ENCODE assay signal across 8 cellular contexts in the genomic region with DNA sequence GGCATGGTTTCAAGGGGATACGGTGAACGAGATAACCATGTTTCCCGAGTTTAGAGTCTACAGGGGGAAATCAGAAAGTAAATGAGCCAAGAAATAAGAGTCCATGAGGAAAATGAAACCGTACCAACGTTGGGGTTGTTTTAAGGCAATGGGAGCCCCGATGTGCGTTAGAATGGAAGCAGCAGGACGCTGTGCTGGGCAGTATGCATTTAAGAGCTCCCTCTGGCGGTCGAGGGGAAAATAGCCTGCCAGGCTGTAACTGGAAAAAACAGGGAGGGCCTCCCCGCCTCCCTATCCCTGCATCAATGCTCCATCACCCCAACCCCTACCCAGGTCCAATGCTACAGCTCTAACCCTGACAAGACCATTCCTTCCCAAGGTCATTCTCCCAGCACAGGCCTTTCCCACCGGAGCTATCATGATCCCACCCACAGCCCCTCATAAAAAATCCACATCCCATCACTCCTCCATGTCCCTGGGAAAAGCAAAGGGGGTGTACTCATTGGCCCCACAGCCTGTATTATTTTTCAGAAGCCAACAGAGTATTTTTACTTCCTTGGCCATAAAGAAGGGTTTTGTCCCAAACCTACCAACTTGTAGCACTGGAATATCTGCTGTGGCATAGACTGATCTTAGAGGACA.
DNase-seq lines count a peak whose midpoint lies in the region; ATAC-seq, FAIRE-seq and TF ChIP-seq lines count a peak whose summit lies in the region.

No MANE protein-coding gene starts in this region.

- ATAC-seq in activated CD8-positive, alpha-beta memory T cell treated with anti-CD3 and anti-CD28 coated beads, Interleukin-2, amount 10 ng/mL, durations not matched to agents 7 days and 5 days: no peak
- no peak for ATAC-seq in GM18505 (IDR thresholded peaks at IDR 0.05; ENCODE audit: unreplicated experiment)

- no peak overlapping the region for H3K27ac Mint-ChIP-seq in activated CD8-positive, alpha-beta memory T cell treated with anti-CD3 and anti-CD28 coated beads, Interleukin-2, amount 10 ng/mL, durations not matched to agents 7 days and 5 days

- intact Hi-C loops in posterior cingulate gyrus (cut with DNase I): loop anchor here (1.0 to 5.0 kb wide), 2 partner anchors 220 to 350 kb away; no protein-coding TSS in a partner anchor

- in situ Hi-C loops in GM13976 (cut with MboI; ENCODE audit: low sequenced_read_pairs, unreplicated experiment): loop anchor here (25.0 kb wide), 1 partner anchor 350 kb away; no protein-coding TSS in a partner anchor

- peaks cover 4% of the 10 kb centered on the region for H3K27me3 Mint-ChIP-seq in activated CD8-positive, alpha-beta memory T cell treated with anti-CD3 and anti-CD28 coated beads, Interleukin-2, amount 10 ng/mL, durations not matched to agents 7 days and 5 days

- no peak overlapping the region for H3K4me3 ChIP-seq in AG04450 (ENCODE audit: low read depth, low read length)

- no peaks in the 10 kb centered on the region for H3K27me3 ChIP-seq in AG04450 (ENCODE audit: control insufficient read depth, insufficient read depth, low read length)

- DNase-seq in AG04450 (ENCODE audit: low read depth, low spot score) (no peak), GM13976 (ENCODE audit: low spot score) (peak; percentile 68), NCI-H2171 treated with DMSO at 0.1 percent for 48 hours (lab: John Stamatoyannopoulos, UW) (peak; percentile 66), frontal cortex (ENCODE audit: low spot score in 2 of 2) (peak; percentile 8 to 24), posterior cingulate gyrus (peak in 6 of 10 donors; percentile 13 to 87 (median 50)), cerebellum (ENCODE audit: low spot score) (no peak)
- peak; percentile 53 for DNase-seq in activated CD8-positive, alpha-beta memory T cell treated with anti-CD3 and anti-CD28 coated beads, Interleukin-2, amount 10 ng/mL, durations not matched to agents 7 days and 5 days

- TF ChIP-seq POLR2A in GM18505 (IDR thresholded peaks at IDR 0.05; ENCODE audit: borderline replicate concordance, extremely low read depth, insufficient read depth, insufficient read length): no peak

- no peaks in the 10 kb centered on the region for H3K4me1 Mint-ChIP-seq in activated CD8-positive, alpha-beta memory T cell treated with anti-CD3 and anti-CD28 coated beads, Interleukin-2, amount 10 ng/mL, durations not matched to agents 7 days and 5 days

- H3K27ac ChIP-seq in AG04450 (ENCODE audit: low read depth, low read length): no peak overlapping the region

- H3K9me3 ChIP-seq in AG04450 (ENCODE audit: control insufficient read depth, insufficient read depth, low read length): no peaks in the 10 kb centered on the region; the same call in 1 of the 2 replicates

- POLR2A ChIA-PET in AG04450 (lab: Yijun Ruan, JAX): no interaction called here

- TF ChIP-seq CTCF in AG04450 (IDR thresholded peaks at IDR 0.05; ENCODE audit: low read depth, low read length) (peak; percentile 64), GM13976 (IDR thresholded peaks at IDR 0.05; ENCODE audit: borderline replicate concordance, control extremely low read depth, extremely low read depth, insufficient read depth, missing control alignments) (peak; percentile 88)

- CTCF ChIA-PET in AG04450 (lab: Charles Lee): interaction anchor here (0.6 to 2.2 kb wide), 5 partner anchors 33 to 1858 kb away, joined by 3 to 8 read pairs (median 3); no protein-coding TSS in a partner anchor
- CTCF ChIA-PET in activated CD8-positive, alpha-beta memory T cell treated with anti-CD3 and anti-CD28 coated beads, Interleukin-2, amount 10 ng/mL, durations not matched to agents 7 days and 5 days (lab: Charles Lee): interaction anchor here (0.7 to 5.2 kb wide), 14 partner anchors 12 to 375 kb away, joined by 3 to 37 read pairs (median 3); no protein-coding TSS in a partner anchor

- no peak overlapping the region for H3K4me3 Mint-ChIP-seq in activated CD8-positive, alpha-beta memory T cell treated with anti-CD3 and anti-CD28 coated beads, Interleukin-2, amount 10 ng/mL, durations not matched to agents 7 days and 5 days

- H3K36me3 Mint-ChIP-seq in activated CD8-positive, alpha-beta memory T cell treated with anti-CD3 and anti-CD28 coated beads, Interleukin-2, amount 10 ng/mL, durations not matched to agents 7 days and 5 days: no peaks in the 10 kb centered on the region

- H3K9me3 Mint-ChIP-seq in activated CD8-positive, alpha-beta memory T cell treated with anti-CD3 and anti-CD28 coated beads, Interleukin-2, amount 10 ng/mL, durations not matched to agents 7 days and 5 days (ENCODE audit: low read depth): no peaks in the 10 kb centered on the region

- FAIRE-seq in frontal cortex (lab: Jason Lieb, UNC): no peak

Comparison
In these comparisons a context has a peak if more than half of its experiments do, and no peak if none do; other contexts are left out.
1. DNase-seq: peak in GM13976 (single experiment), NCI-H2171 treated with DMSO at 0.1 percent for 48 hours (single experiment), activated CD8-positive, alpha-beta memory T cell treated with anti-CD3 and anti-CD28 coated beads, Interleukin-2, amount 10 ng/mL, durations not matched to agents 7 days and 5 days (single experiment), frontal cortex (2 of 2) and posterior cingulate gyrus (6 of 10); none in AG04450 (single experiment) and cerebellum (single experiment).